ENCODE assay signal across 8 cellular contexts in genomic region chr19:4375164-4375619, GRCh38. TPM values are rescaled to one million over a fixed set of nuclear protein-coding genes. Genes with fewer than 3 reads are reported as not detected.
DNase-seq lines count a peak whose midpoint lies in the region; ATAC-seq, FAIRE-seq and TF ChIP-seq lines count a peak whose summit lies in the region.

No MANE protein-coding gene starts in this region.

- peak overlapping the region in 2 of 4 experiments; percentile 12 to 29; a peak in 3 of 8 replicates for H3K4me3 ChIP-seq in H1 (ENCODE audit: extremely low read depth in 1 of 4, insufficient read depth in 2 of 4, low read depth in 3 of 4, low read length in 4 of 4)

- H3K56ac ChIP-seq in H1 (replicated peaks; ENCODE audit: insufficient read length, low read depth, low read length) = no peak overlapping the region

- 38% methylated on average over 8 of the region's 8 CpGs; no CpG with 5 or more reads in 1 of the 2 experiments for WGBS in H1 (ENCODE audit: extremely low coverage in 1 of 2, insufficient coverage in 1 of 2, insufficient read length in 1 of 2, insufficient replicate concordance in 2 of 2, low coverage in 1 of 2, low lambda C conversion rate in 2 of 2, missing lambda C conversion rate in 1 of 2), 2 experiments

- H3K27ac ChIP-seq in H1 (ENCODE audit: low read depth, low read length) = peak overlapping the region; percentile 82

- FAIRE-seq in H1 (lab: Jason Lieb, UNC) = no peak

- H3K23me2 ChIP-seq in H1 (ENCODE audit: low read depth, low read length) = no peaks in the 10 kb centered on the region

- H4K5ac ChIP-seq in H1 (ENCODE audit: insufficient read length, low read depth, low read length) = no peak overlapping the region

- CTCF ChIA-PET in H1 (lab: Charles Lee; ENCODE audit: partially characterized antibody) = interaction anchor here (0.5 to 6.3 kb wide), 17 partner anchors 9 to 108 kb away, joined by 3 to 72 read pairs (median 6); partner anchors contain the start of genes CHAF1A, MPND and SH3GL1

- no peaks in the 10 kb centered on the region for H3K9me3 ChIP-seq in H1 (ENCODE audit: insufficient read depth in 2 of 2, low read depth in 1 of 2, low read length in 1 of 2)

- H3K36me3 ChIP-seq in H1 (ENCODE audit: control insufficient read depth in 2 of 4, insufficient read depth in 4 of 4, low read length in 3 of 4) = no peaks in the 10 kb centered on the region

- H3K4ac ChIP-seq in H1 (replicated peaks; ENCODE audit: insufficient read length, low read depth, low read length) = peak overlapping the region; percentile 87

- TF ChIP-seq EP300 in H1 (IDR thresholded peaks at IDR 0.05; ENCODE audit: borderline replicate concordance in 1 of 2, low read depth in 2 of 2, low read length in 2 of 2) = no peak

- no peak for TF ChIP-seq POLR2A in H1 (IDR thresholded peaks at IDR 0.05; ENCODE audit: control extremely low read depth in 1 of 2, low read depth in 2 of 2, low read length in 2 of 2)

- H3K9me3 Mint-ChIP-seq in nephron = no peaks in the 10 kb centered on the region

- peak overlapping the region; percentile 95 for H2BK5ac ChIP-seq in H1 (ENCODE audit: low read depth, low read length)

- peak overlapping the region; percentile 86; the same call in 1 of the 2 replicates for H2BK20ac ChIP-seq in H1 (ENCODE audit: low read length)

- H3K79me2 ChIP-seq in H1 (ENCODE audit: control insufficient read depth in 1 of 2, insufficient read depth in 2 of 2, low read length in 2 of 2) = peaks cover 0 to 35% of the 10 kb centered on the region in 2 experiments; a peak in 1 of 4 replicates

- ATAC-seq in HG03280 (IDR thresholded peaks at IDR 0.05; ENCODE audit: unreplicated experiment) (no peak), HG02885 (IDR thresholded peaks at IDR 0.05; ENCODE audit: poor library complexity, unreplicated experiment) (no peak)

- H3K4me2 ChIP-seq in H1 (ENCODE audit: insufficient read depth in 1 of 2, low read depth in 2 of 2, low read length in 2 of 2) = peak overlapping the region; percentile 8 to 46; a peak in 3 of 4 replicates

- no peaks in the 10 kb centered on the region for H3K27me3 ChIP-seq in H1 (replicated peaks in 1 of 4; ENCODE audit: control insufficient read depth in 3 of 4, extremely low read depth in 1 of 4, insufficient read depth in 3 of 4, low read length in 3 of 4)

- peak overlapping the region in 2 of 3 experiments; percentile 37 to 57 for H3K4me3 Mint-ChIP-seq in nephron

- DNase-seq in COLO668 (lab: John Stamatoyannopoulos, UW; ENCODE audit: unreplicated experiment) = peak; percentile 88
- peak; percentile 43 for DNase-seq in NCI-H2196 treated with DMSO at 0.1 percent for 48 hours (lab: John Stamatoyannopoulos, UW; ENCODE audit: unreplicated experiment)
- peak; percentile 51 to 81 for DNase-seq in H1 (ENCODE audit: low read depth in 1 of 2, low spot score in 2 of 2)
- no peak for DNase-seq in NCI-H1436 (lab: John Stamatoyannopoulos, UW)
- no peak for DNase-seq in NOMO-1 treated with dmso at 0.1 percent for 144 hours (lab: John Stamatoyannopoulos, UW; ENCODE audit: unreplicated experiment)

- POLR2A ChIA-PET in H1 (lab: Charles Lee; ENCODE audit: partially characterized antibody) = interaction anchor here (0.8 to 5.8 kb wide), 13 partner anchors 10 to 72 kb away, joined by 3 to 63 read pairs (median 9); partner anchors contain the start of genes CHAF1A, MPND and SH3GL1

- no peak overlapping the region for H2BK120ac ChIP-seq in H1 (replicated peaks; ENCODE audit: low read depth, low read length)

- H4K20me1 ChIP-seq in H1 (replicated peaks in 1 of 2; ENCODE audit: control insufficient read depth in 1 of 2, insufficient read depth in 2 of 2, low read length in 2 of 2) = peaks cover 18 to 43% of the 10 kb centered on the region in 2 experiments

- H3K18ac ChIP-seq in H1 (ENCODE audit: extremely low read depth, low read length) = peak overlapping the region; percentile 90

- peaks cover 24% of the 10 kb centered on the region for H3K79me1 ChIP-seq in H1 (ENCODE audit: low read depth, low read length)

- peak overlapping the region in 1 of 4 experiments; percentile 55; a peak in 2 of 7 replicates for H3K9ac ChIP-seq in H1 (replicated peaks in 1 of 4; ENCODE audit: extremely low read depth in 1 of 4, low read depth in 3 of 4, low read length in 3 of 4)

- no peak; a peak in 1 of 4 replicates for TF ChIP-seq RAD21 in H1 (IDR thresholded peaks at IDR 0.05 in 1 of 2, conservative IDR thresholded peaks at IDR 0.05 in 1 of 2; ENCODE audit: low read depth in 2 of 2, low read length in 2 of 2)

- peak overlapping the region; percentile 95; the same call in 1 of the 2 replicates for H2AK5ac ChIP-seq in H1 (ENCODE audit: low read depth, low read length)

- H4K91ac ChIP-seq in H1 (replicated peaks; ENCODE audit: insufficient read length, low read length) = peak overlapping the region; percentile 97

- no peak overlapping the region for H3K14ac ChIP-seq in H1 (ENCODE audit: insufficient read length)

- peaks cover 5 to 44% (median 35%) of the 10 kb centered on the region in 4 experiments for H3K4me1 ChIP-seq in H1 (replicated peaks in 1 of 4; ENCODE audit: control insufficient read depth in 3 of 4, insufficient read depth in 4 of 4, low read length in 3 of 4)

- no peak overlapping the region for H3K23ac ChIP-seq in H1 (ENCODE audit: insufficient read length)

- H3K27ac Mint-ChIP-seq in nephron = peak overlapping the region; percentile 88 to 92 (median 91)

- H2BK12ac ChIP-seq in H1 (ENCODE audit: low read depth, low read length) = peak overlapping the region; percentile 90

- peak overlapping the region; percentile 95 for H2BK15ac ChIP-seq in H1 (ENCODE audit: low read length)

- no peaks in the 10 kb centered on the region for H3K27me3 Mint-ChIP-seq in nephron (ENCODE audit: low read depth)

- H4K8ac ChIP-seq in H1 (ENCODE audit: extremely low read depth, insufficient read depth, low read length) = peak overlapping the region; percentile 84; the same call in 1 of the 2 replicates

- no peak for TF ChIP-seq CTCF in H1 (IDR thresholded peaks at IDR 0.05; ENCODE audit: control extremely low read depth in 1 of 3, insufficient read depth in 1 of 3, low read depth in 1 of 3, low read length in 3 of 3)
- no peak for TF ChIP-seq CTCF in nephron (IDR thresholded peaks at IDR 0.05; ENCODE audit: unreplicated experiment in 3 of 3)

- H3K4me1 Mint-ChIP-seq in nephron = peaks cover 64% of the 10 kb centered on the region

- H3K36me3 Mint-ChIP-seq in nephron (ENCODE audit: low read depth) = no peaks in the 10 kb centered on the region

- H2AFZ ChIP-seq in H1 (ENCODE audit: low read length) = no peak overlapping the region

TF ChIP-seq in H1, 55 proteins besides CTCF, POLR2A, EP300 and RAD21 (continues in another document):
- TF ChIP-seq CTBP2 (IDR thresholded peaks at IDR 0.05; ENCODE audit: borderline replicate concordance, insufficient read depth, insufficient read length, low read length) (peak; percentile 21), SP4 (IDR thresholded peaks at IDR 0.05; ENCODE audit: low read length) (no peak), USF2 (IDR thresholded peaks at IDR 0.05; ENCODE audit: low read length) (no peak)

RNA-seq across cellular contexts. Expression of gene SH3GL1, which starts 25.2 kb away (rescaled TPM):
- total RNA-seq in H1 (2021; fragmentation: NEBNext Ultra II Directional; extraction: Animal tissue kit (Norgen Biotek cat#: 25700)) = 102 TPM in 2 replicates
- 81.5 and 120 TPM in 2 replicates for polyA plus RNA-seq in H1 (2011; rRNA removed)
- 72.0 TPM for polyA plus RNA-seq in H1 (2011; cell fraction: cytosol; rRNA removed)
- polyA plus RNA-seq in H1 (2011; cell fraction: nucleus; rRNA removed) = 90.4 TPM
- 57.4 to 81.4 TPM (median 79.5 TPM) in 4 replicates for polyA plus RNA-seq in H1 (2012, experiment 1 of 2)
- 84.4 TPM for polyA plus RNA-seq in H1 (2012, experiment 2 of 2)
- polyA plus RNA-seq in H1 (2013, experiment 1 of 2) = 86.5 TPM
- polyA plus RNA-seq in H1 (2013, experiment 2 of 2) = 87.7 TPM
- 18.0 and 18.8 TPM in 2 replicates for polyA minus RNA-seq in H1 (2011; rRNA and poly(A)+ RNA removed)
- 40.1 TPM for polyA minus RNA-seq in H1 (2011; cell fraction: cytosol; rRNA and poly(A)+ RNA removed)
- 27.2 TPM for polyA minus RNA-seq in H1 (2011; cell fraction: nucleus; rRNA and poly(A)+ RNA removed)

RNA-seq across cellular contexts. Expression of gene CHAF1A, which starts 27.2 kb away (rescaled TPM):
- total RNA-seq in H1 (2021; fragmentation: NEBNext Ultra II Directional; extraction: Animal tissue kit (Norgen Biotek cat#: 25700)) = 146 and 147 TPM in 2 replicates
- 122 and 190 TPM in 2 replicates for polyA plus RNA-seq in H1 (2011; rRNA removed)
- 126 TPM for polyA plus RNA-seq in H1 (2011; cell fraction: cytosol; rRNA removed)
- 306 TPM for polyA plus RNA-seq in H1 (2011; cell fraction: nucleus; rRNA removed)
- 88.0 to 134 TPM (median 124 TPM) in 4 replicates for polyA plus RNA-seq in H1 (2012, experiment 1 of 2)
- 49.9 TPM for polyA plus RNA-seq in H1 (2012, experiment 2 of 2)
- 98.3 TPM for polyA plus RNA-seq in H1 (2013, experiment 1 of 2)
- polyA plus RNA-seq in H1 (2013, experiment 2 of 2) = 96.0 TPM
- 58.2 and 63.1 TPM in 2 replicates for polyA minus RNA-seq in H1 (2011; rRNA and poly(A)+ RNA removed)
- 94.8 TPM for polyA minus RNA-seq in H1 (2011; cell fraction: cytosol; rRNA and poly(A)+ RNA removed)
- 110 TPM for polyA minus RNA-seq in H1 (2011; cell fraction: nucleus; rRNA and poly(A)+ RNA removed)

RNA-seq across cellular contexts. Expression of gene MPND, which starts 31.8 kb away (rescaled TPM):
- total RNA-seq in H1 (2021; fragmentation: NEBNext Ultra II Directional; extraction: Animal tissue kit (Norgen Biotek cat#: 25700)) = 24.2 and 27.7 TPM in 2 replicates
- 22.9 and 31.6 TPM in 2 replicates for polyA plus RNA-seq in H1 (2011; rRNA removed)
- 25.7 TPM for polyA plus RNA-seq in H1 (2011; cell fraction: cytosol; rRNA removed)
- 32.1 TPM for polyA plus RNA-seq in H1 (2011; cell fraction: nucleus; rRNA removed)
- polyA plus RNA-seq in H1 (2012, experiment 1 of 2) = 15.1 to 38.3 TPM (median 35.6 TPM) in 4 replicates
- 21.6 TPM for polyA plus RNA-seq in H1 (2012, experiment 2 of 2)
- 15.0 TPM for polyA plus RNA-seq in H1 (2013, experiment 1 of 2)
- 12.4 TPM for polyA plus RNA-seq in H1 (2013, experiment 2 of 2)
- 10.8 and 12.6 TPM in 2 replicates for polyA minus RNA-seq in H1 (2011; rRNA and poly(A)+ RNA removed)
- 13.0 TPM for polyA minus RNA-seq in H1 (2011; cell fraction: cytosol; rRNA and poly(A)+ RNA removed)
- polyA minus RNA-seq in H1 (2011; cell fraction: nucleus; rRNA and poly(A)+ RNA removed) = 15.3 TPM

RNA-seq across cellular contexts. Expression of gene STAP2, which starts 36.6 kb away (rescaled TPM):
- 15.3 and 18.1 TPM in 2 replicates for total RNA-seq in H1 (2021; fragmentation: NEBNext Ultra II Directional; extraction: Animal tissue kit (Norgen Biotek cat#: 25700))
- 33.6 and 37.3 TPM in 2 replicates for polyA plus RNA-seq in H1 (2011; rRNA removed)
- polyA plus RNA-seq in H1 (2011; cell fraction: cytosol; rRNA removed) = 39.4 TPM
- 33.5 TPM for polyA plus RNA-seq in H1 (2011; cell fraction: nucleus; rRNA removed)
- 21.5 to 32.2 TPM (median 25.1 TPM) in 4 replicates for polyA plus RNA-seq in H1 (2012, experiment 1 of 2)
- 30.2 TPM for polyA plus RNA-seq in H1 (2012, experiment 2 of 2)
- polyA plus RNA-seq in H1 (2013, experiment 1 of 2) = 18.5 TPM
- polyA plus RNA-seq in H1 (2013, experiment 2 of 2) = 19.0 TPM
- polyA minus RNA-seq in H1 (2011; rRNA and poly(A)+ RNA removed) = 11.4 and 11.9 TPM in 2 replicates
- 12.0 TPM for polyA minus RNA-seq in H1 (2011; cell fraction: cytosol; rRNA and poly(A)+ RNA removed)
- polyA minus RNA-seq in H1 (2011; cell fraction: nucleus; rRNA and poly(A)+ RNA removed) = 8.0 TPM

Comparison
In these comparisons a context has a peak if more than half of its experiments do, and no peak if none do; other contexts are left out.
1. DNase-seq: peak in COLO668 (single experiment), NCI-H2196 treated with DMSO at 0.1 percent for 48 hours (single experiment) and H1 (2 of 2); none in NCI-H1436 (single experiment) and NOMO-1 treated with dmso at 0.1 percent for 144 hours (single experiment).